In genomic region chr1:186122837-186123236, GRCh38 we compare ENCODE assay signal across 33 cellular contexts.
"Had no signal": no experiment of that assay in that cellular context is flagged by ENCODE, and none has a peak within 500 bp of the region (broad histone marks: within the 10 kb centered on the region; RNA-seq: fewer than 3 reads in every experiment).

No MANE protein-coding gene starts in this region.

- ATAC-seq: activated CD8-positive, alpha-beta T cell treated with anti-CD3 and anti-CD28 coated beads for 36 hours; activated naive CD4-positive, alpha-beta T cell treated with anti-CD3 and anti-CD28 coated beads, Interleukin-2, amount 50 U/mL, for 72 hours; activated T-cell treated with anti-CD3 and anti-CD28 coated beads, Interleukin-2, amount 50 U/mL, for 4 hours; activated T-cell treated with anti-CD3 and anti-CD28 coated beads, Interleukin-2, amount 50 U/mL, for 72 hours; activated T-helper 17 cell treated with anti-CD3 and anti-CD28 coated beads, Interleukin-2, amount 50 U/mL, for 72 hours; body of pancreas had no signal

- H3K27me3 ChIP-seq: adrenal gland, body of pancreas, brain microvascular endothelial cell, breast epithelium had no signal

- H3K4me3 ChIP-seq: adrenal gland, body of pancreas, breast epithelium had no signal

- H3K36me3 ChIP-seq: adrenal gland, brain microvascular endothelial cell, breast epithelium had no signal

- FAIRE-seq: astrocyte, colon had no signal

- H3K4me1 ChIP-seq: adrenal gland, body of pancreas, breast epithelium had no signal

- DNase-seq: activated B cell treated with CpG ODN at 0.5 μM for 24 hours; activated CD4-positive, alpha-beta memory T cell treated with anti-CD3 and anti-CD28 coated beads for 36 hours; activated CD4-positive, alpha-beta T cell treated with anti-CD3 and anti-CD28 coated beads for 4 hours; activated CD4-positive, alpha-beta T cell treated with anti-CD3 and anti-CD28 coated beads, Interleukin-2, amount 10 ng/mL, durations not matched to agents 24 days and 14 days; activated CD4-positive, alpha-beta T cell treated with anti-CD3 and anti-CD28 coated beads, Interleukin-2, amount 50 U/mL, for 1 hour; activated CD4-positive, alpha-beta T cell treated with anti-CD3 and anti-CD28 coated beads, Interleukin-2, amount 50 U/mL, for 4 hours; activated CD4-positive, CD25-positive, alpha-beta regulatory T cell treated with anti-CD3 and anti-CD28 coated beads, Interleukin-2, amount 50 U/mL, for 72 hours; activated CD8-positive, alpha-beta memory T cell treated with anti-CD3 and anti-CD28 coated beads, Interleukin-2, amount 50 U/mL, for 4 hours; activated CD8-positive, alpha-beta T cell treated with anti-CD3 and anti-CD28 coated beads for 36 hours; activated effector memory CD4-positive, alpha-beta T cell treated with anti-CD3 and anti-CD28 coated beads, Interleukin-2, amount 50 U/mL, for 16 hours; activated gamma-delta T cell treated with Interleukin-2 at 50 U/mL for 16 hours; activated naive CD4-positive, alpha-beta T cell; activated naive CD4-positive, alpha-beta T cell treated with anti-CD3 and anti-CD28 coated beads for 36 hours; activated naive CD4-positive, alpha-beta T cell treated with anti-CD3 and anti-CD28 coated beads, Interleukin-2, amount 50 U/mL, for 16 hours; activated naive CD8-positive, alpha-beta T cell treated with anti-CD3 and anti-CD28 coated beads for 36 hours; activated T-cell treated with anti-CD3 and anti-CD28 coated beads for 4 hours; activated T-cell treated with anti-CD3 and anti-CD28 coated beads, Interleukin-2, amount 50 U/mL, for 1 hour; activated T-cell treated with anti-CD3 and anti-CD28 coated beads, Interleukin-2, amount 50 U/mL, for 4 hours; activated T-cell treated with anti-CD3 and anti-CD28 coated beads, Interleukin-2, amount 50 U/mL, for 72 hours; adrenal gland; amniotic stem cell; aorta; body of pancreas; brain microvascular endothelial cell; central memory CD4-positive, alpha-beta T cell; T-helper 2 cell; T-helper 9 cell had no signal

- H3K9me3 ChIP-seq: adrenal gland, body of pancreas, breast epithelium had no signal

- H3K27ac ChIP-seq: adrenal gland, body of pancreas, brain microvascular endothelial cell, breast epithelium, VCaP had no signal
